Comparison of ENCODE assay signal across 21 cellular contexts in the genomic region with DNA sequence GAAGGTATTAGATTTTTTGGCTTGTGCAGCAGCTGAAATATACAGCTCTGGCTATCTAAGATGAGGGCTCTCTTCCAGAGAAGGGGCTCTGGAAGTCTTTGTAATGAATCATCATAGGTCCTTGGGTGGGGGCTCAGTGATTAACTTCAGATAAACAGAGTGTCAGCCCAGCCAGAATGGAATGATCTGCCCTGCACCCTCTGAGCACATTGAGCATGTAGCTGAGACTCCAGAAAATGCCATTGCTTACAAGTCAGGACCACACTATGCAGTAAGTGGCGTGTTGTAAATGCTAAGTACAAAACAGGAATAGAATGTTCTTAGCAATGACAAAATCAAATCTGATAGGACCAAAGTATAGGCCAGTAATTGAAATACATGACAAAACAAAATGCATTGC.
DNase-seq lines count a peak whose midpoint lies in the region; TF ChIP-seq lines count a peak whose summit lies in the region.
"Had no signal": no experiment of that assay in that cellular context is flagged by ENCODE, and none has a peak within 500 bp of the region (broad histone marks: within the 10 kb centered on the region; RNA-seq: fewer than 3 reads in every experiment).

No MANE protein-coding gene starts in this region.

- H3K27ac Mint-ChIP-seq in H9, result no peak overlapping the region
- no peak overlapping the region for H3K27ac Mint-ChIP-seq in neural progenitor cell

- H3K27ac ChIP-seq in H9 (ENCODE audit: insufficient read length, low read depth, low read length) (no peak overlapping the region), neural progenitor cell (no peak overlapping the region)
- no peak overlapping the region for H3K27ac ChIP-seq in effector memory CD4-positive, alpha-beta T cell (ENCODE audit: insufficient read depth, low read length, poor library complexity, severe bottlenecking)
- H3K27ac ChIP-seq: KMS-11 had no signal

- no peak for DNase-seq in H9
- DNase-seq in astrocyte of the hippocampus (ENCODE audit: low read depth, low spot score), result peak; percentile 71
- DNase-seq in iris pigment epithelial cell (ENCODE audit: low read depth), result peak; percentile 85
- peak; percentile 43 for DNase-seq in retinal pigment epithelial cell (ENCODE audit: low read depth)
- no peak for DNase-seq in HCEC 1CT
- DNase-seq in neural progenitor cell (ENCODE audit: low spot score), result no peak
- DNase-seq in effector memory CD4-positive, alpha-beta T cell, result no peak
- no peak for DNase-seq in middle frontal gyrus (ENCODE audit: extremely low spot score, low spot score)
- DNase-seq: BE2C, DMS79, IMR-90, MV-4-11, NCI-H1105 treated with DMSO at 0.1 percent for 48 hours, NCI-H2081, NCI-H2171, NCI-H345, NCI-H524 treated with DMSO at 0.1 percent for 48 hours, NCI-H82, SIG-M5 had no signal

- H3K27me3 ChIP-seq in H9 (ENCODE audit: insufficient read depth, low read length), result no peaks in the 10 kb centered on the region
- H3K27me3 ChIP-seq in neural progenitor cell, result no peaks in the 10 kb centered on the region
- no peaks in the 10 kb centered on the region for H3K27me3 ChIP-seq in effector memory CD4-positive, alpha-beta T cell (replicated peaks; ENCODE audit: control insufficient read depth, insufficient read depth, low read length, poor library complexity, severe bottlenecking)
- H3K27me3 ChIP-seq: BE2C had no signal

- H4K20me1 ChIP-seq in H9 (ENCODE audit: control insufficient read depth, insufficient read depth, insufficient read length) (no peaks in the 10 kb centered on the region), neural progenitor cell (ENCODE audit: low read depth) (no peaks in the 10 kb centered on the region)

- H3K4me1 Mint-ChIP-seq in H9 (no peaks in the 10 kb centered on the region), neural progenitor cell (no peaks in the 10 kb centered on the region)

- H3K56ac ChIP-seq in H9 (ENCODE audit: insufficient read length, low read depth, low read length), result no peak overlapping the region

- H3K4me1 ChIP-seq in H9 (ENCODE audit: insufficient read depth, low read length), result no peaks in the 10 kb centered on the region
- H3K4me1 ChIP-seq in neural progenitor cell, result no peaks in the 10 kb centered on the region
- H3K4me1 ChIP-seq in effector memory CD4-positive, alpha-beta T cell (ENCODE audit: control insufficient read depth, insufficient read depth, low read length, poor library complexity, severe bottlenecking), result no peaks in the 10 kb centered on the region
- H3K4me1 ChIP-seq: BE2C had no signal

- H2BK120ac ChIP-seq in H9 (ENCODE audit: low read depth, low read length, poor library complexity, severe bottlenecking), result no peak overlapping the region

- peak overlapping the region; percentile 70 for H3K23ac ChIP-seq in H9 (ENCODE audit: insufficient read length, low read depth, low read length)

- no peak overlapping the region for H2AFZ ChIP-seq in H9 (ENCODE audit: low read length)
- no peak overlapping the region for H2AFZ ChIP-seq in neural progenitor cell (replicated peaks)

- H2BK5ac ChIP-seq in H9 (ENCODE audit: insufficient read length, low read length), result no peak overlapping the region

- no peak overlapping the region for H2BK15ac ChIP-seq in H9 (ENCODE audit: low read depth, low read length)

- no peak overlapping the region for H3K18ac ChIP-seq in H9 (ENCODE audit: insufficient read length, low read depth, low read length)

- no peak overlapping the region for H2BK12ac ChIP-seq in H9 (ENCODE audit: insufficient read length, low read depth, low read length)

- TF ChIP-seq CTCF in H9 (conservative IDR thresholded peaks at IDR 0.05) (no peak), retinal pigment epithelial cell (conservative IDR thresholded peaks at IDR 0.05; ENCODE audit: low read depth, low read length) (no peak), neural progenitor cell (IDR thresholded peaks at IDR 0.05) (no peak)

- H3K36me3 Mint-ChIP-seq in H9 (ENCODE audit: insufficient read depth in 1 of 3, low read depth in 3 of 3) (peaks cover 0 to 4% (median 0%) of the 10 kb centered on the region in 3 experiments; a peak in 1 of 7 replicates), neural progenitor cell (no peaks in the 10 kb centered on the region)

- no peak overlapping the region for H3K14ac ChIP-seq in H9 (ENCODE audit: insufficient read depth, low read length)

- H3K9me3 ChIP-seq in H9 (ENCODE audit: control insufficient read depth, low read depth, low read length), result no peaks in the 10 kb centered on the region
- no peaks in the 10 kb centered on the region for H3K9me3 ChIP-seq in neural progenitor cell (ENCODE audit: low read depth)
- H3K9me3 ChIP-seq in effector memory CD4-positive, alpha-beta T cell (ENCODE audit: control insufficient read depth, low read length), result no peaks in the 10 kb centered on the region
- H3K9me3 ChIP-seq: BE2C, HAP-1 had no signal

- H2BK20ac ChIP-seq in H9 (ENCODE audit: low read depth, low read length, poor library complexity, severe bottlenecking), result no peak overlapping the region

- H3K36me3 ChIP-seq in neural progenitor cell, result no peaks in the 10 kb centered on the region
- H3K36me3 ChIP-seq in effector memory CD4-positive, alpha-beta T cell (ENCODE audit: control insufficient read depth, insufficient read depth, low read length), result no peaks in the 10 kb centered on the region
- H3K36me3 ChIP-seq: BE2C, HAP-1 had no signal

- H4K5ac ChIP-seq in H9 (ENCODE audit: insufficient read length, low read depth, low read length), result no peak overlapping the region

- H3K4me2 ChIP-seq in H9 (ENCODE audit: insufficient read depth, insufficient read length, low read length), result no peak overlapping the region
- H3K4me2 ChIP-seq in neural progenitor cell, result no peak overlapping the region
- H3K4me2 ChIP-seq: KMS-11 had no signal

- H3K4me3 ChIP-seq in retinal pigment epithelial cell (ENCODE audit: low read length) (no peak overlapping the region), neural progenitor cell (no peak overlapping the region)
- H3K4me3 ChIP-seq in effector memory CD4-positive, alpha-beta T cell (ENCODE audit: insufficient read depth, low read depth, low read length, poor library complexity, severe bottlenecking), result no peak overlapping the region
- H3K4me3 ChIP-seq: HAP-1 had no signal

- H3K27me3 Mint-ChIP-seq in H9 (ENCODE audit: low read depth), result no peaks in the 10 kb centered on the region
- H3K27me3 Mint-ChIP-seq in neural progenitor cell (ENCODE audit: insufficient read depth, low read depth), result no peaks in the 10 kb centered on the region

- H3F3A ChIP-seq in neural progenitor cell (ENCODE audit: low read depth), result no peaks in the 10 kb centered on the region

- WGBS in H9 (ENCODE audit: extremely low coverage, insufficient read length, low lambda C conversion rate), result no CpG with 5 or more reads among the region's 1 CpG

- no peaks in the 10 kb centered on the region for H3K79me1 ChIP-seq in H9 (ENCODE audit: insufficient read depth, low read depth, low read length, poor library complexity, severe bottlenecking)

- no peak overlapping the region for H3T11ph ChIP-seq in H9 (ENCODE audit: low read length)

- no peaks in the 10 kb centered on the region; a peak in 4 of 5 replicates for H3K9me3 Mint-ChIP-seq in H9
- H3K9me3 Mint-ChIP-seq in neural progenitor cell, result peaks cover 6% of the 10 kb centered on the region

- H4K8ac ChIP-seq in H9 (replicated peaks; ENCODE audit: insufficient read length, low read depth, low read length), result no peak overlapping the region

- no peak overlapping the region for H3K9ac ChIP-seq in H9 (ENCODE audit: extremely low read depth, insufficient read length, low read length)
- no peak overlapping the region for H3K9ac ChIP-seq in neural progenitor cell
- H3K9ac ChIP-seq: KMS-11 had no signal

- no peak overlapping the region for H2AK5ac ChIP-seq in H9 (ENCODE audit: insufficient read length, low read length)

- H3K79me2 ChIP-seq in H9 (ENCODE audit: insufficient read depth, low read length) (no peaks in the 10 kb centered on the region), neural progenitor cell (ENCODE audit: low read depth) (no peaks in the 10 kb centered on the region)

- no peak overlapping the region for H4K91ac ChIP-seq in H9 (ENCODE audit: insufficient read length, low read depth, low read length)

- no peak overlapping the region for H3K4me3 Mint-ChIP-seq in H9
- H3K4me3 Mint-ChIP-seq in neural progenitor cell, result no peak overlapping the region

- no peaks in the 10 kb centered on the region for H3K23me2 ChIP-seq in H9 (ENCODE audit: insufficient read length, low read depth, low read length, poor library complexity, severe bottlenecking)

- H3K4ac ChIP-seq in H9 (ENCODE audit: low read depth, low read length), result no peak overlapping the region

Comparison
In these comparisons a context has a peak if more than half of its experiments do, and no peak if none do; other contexts are left out.
1. DNase-seq: peak in astrocyte of the hippocampus (single experiment), iris pigment epithelial cell (single experiment) and retinal pigment epithelial cell (single experiment); none in H9 (single experiment), HCEC 1CT (single experiment), neural progenitor cell (single experiment), effector memory CD4-positive, alpha-beta T cell (0 of 3) and middle frontal gyrus (single experiment).